ENCODE assay signal across 19 cellular contexts in the genomic region with DNA sequence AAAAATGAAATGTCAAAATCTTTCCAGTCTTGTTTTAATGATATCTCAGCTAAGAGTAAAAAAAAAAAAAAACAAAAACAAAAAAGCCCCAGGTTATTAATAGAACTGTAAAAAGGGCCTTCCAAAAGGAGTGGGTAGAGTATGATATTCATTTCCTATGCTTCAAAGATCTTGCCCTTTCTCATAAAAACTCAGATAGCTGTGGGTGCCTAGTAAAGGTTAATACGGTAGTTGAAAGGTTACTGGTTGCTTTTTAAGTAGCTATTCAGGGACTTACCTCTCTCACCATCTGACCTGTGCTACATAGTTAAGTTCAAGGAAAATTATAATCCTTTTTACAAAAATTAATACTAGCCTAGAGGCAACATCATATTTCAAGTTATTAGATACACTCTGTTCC. TPM values are rescaled to one million over a fixed set of nuclear protein-coding genes. Genes with fewer than 3 reads are reported as not detected.
DNase-seq lines count a peak whose midpoint lies in the region; ATAC-seq, FAIRE-seq and TF ChIP-seq lines count a peak whose summit lies in the region.
"Had no signal": no experiment of that assay in that cellular context is flagged by ENCODE, and none has a peak within 500 bp of the region (broad histone marks: within the 10 kb centered on the region; RNA-seq: fewer than 3 reads in every experiment).

No MANE protein-coding gene starts in this region.

- TF ChIP-seq POLR2A in H1 (IDR thresholded peaks at IDR 0.05; ENCODE audit: control extremely low read depth in 1 of 2, low read depth in 2 of 2, low read length in 2 of 2), result no peak

- H4K20me1 ChIP-seq in PC-9 (ENCODE audit: insufficient read depth) (no peaks in the 10 kb centered on the region), H1 (replicated peaks in 1 of 2; ENCODE audit: control insufficient read depth in 1 of 2, insufficient read depth in 2 of 2, low read length in 2 of 2) (peaks cover 0 to 1% of the 10 kb centered on the region in 2 experiments)
- H4K20me1 ChIP-seq: BLaER1 had no signal

- H3K27me3 ChIP-seq in PC-9 (ENCODE audit: insufficient read depth, low read depth) (peaks cover 8% of the 10 kb centered on the region; the same call in 1 of the 2 replicates), H1 (replicated peaks in 1 of 4; ENCODE audit: control insufficient read depth in 3 of 4, extremely low read depth in 1 of 4, insufficient read depth in 3 of 4, low read length in 3 of 4) (no peaks in the 10 kb centered on the region)
- H3K27me3 ChIP-seq: BLaER1 had no signal

- H3K4me3 Mint-ChIP-seq in activated CD8-positive, alpha-beta T cell treated with anti-CD3 and anti-CD28 coated beads for 36 hours, result no peak overlapping the region
- H3K4me3 Mint-ChIP-seq in activated CD8-positive, alpha-beta T cell treated with anti-CD3 and anti-CD28 coated beads, Interleukin-2, amount 10 ng/mL, durations not matched to agents 7 days and 5 days, result no peak overlapping the region
- H3K4me3 Mint-ChIP-seq: CD14-positive monocyte; CD4-positive, alpha-beta memory T cell had no signal

- no peaks in the 10 kb centered on the region for H3K23me2 ChIP-seq in H1 (ENCODE audit: low read depth, low read length)

- TSS peak; percentile 12 for BruUV-seq in PC-9 (replicated peaks; lab: Mats Ljungman, UMichigan)

- no peak overlapping the region for H2BK5ac ChIP-seq in H1 (ENCODE audit: low read depth, low read length)

- no peaks in the 10 kb centered on the region for H3K27me3 Mint-ChIP-seq in activated CD8-positive, alpha-beta T cell treated with anti-CD3 and anti-CD28 coated beads for 36 hours
- no peaks in the 10 kb centered on the region for H3K27me3 Mint-ChIP-seq in activated CD8-positive, alpha-beta T cell treated with anti-CD3 and anti-CD28 coated beads, Interleukin-2, amount 10 ng/mL, durations not matched to agents 7 days and 5 days (ENCODE audit: low read depth)
- H3K27me3 Mint-ChIP-seq: CD4-positive, alpha-beta memory T cell had no signal

- 93% methylated on average over 1 of the region's 1 CpG; no CpG with 5 or more reads in 1 of the 2 experiments for WGBS in H1 (ENCODE audit: extremely low coverage in 1 of 2, insufficient coverage in 1 of 2, insufficient read length in 1 of 2, insufficient replicate concordance in 2 of 2, low coverage in 1 of 2, low lambda C conversion rate in 2 of 2, missing lambda C conversion rate in 1 of 2), 2 experiments

- no peak overlapping the region for H2BK120ac ChIP-seq in H1 (replicated peaks; ENCODE audit: low read depth, low read length)

- ATAC-seq in activated CD8-positive, alpha-beta T cell treated with anti-CD3 and anti-CD28 coated beads for 36 hours, result peak; percentile 74
- ATAC-seq in activated CD8-positive, alpha-beta T cell treated with anti-CD3 and anti-CD28 coated beads, Interleukin-2, amount 10 ng/mL, durations not matched to agents 7 days and 5 days, result no peak
- ATAC-seq in stimulated activated naive CD8-positive, alpha-beta T cell treated with anti-CD3 and anti-CD28 coated beads, Interleukin-15, Interleukin-2, amounts not matched to agents 100 U/mL and 50 U/mL, for 24 hours, result peak; percentile 73
- ATAC-seq in GM21390 (IDR thresholded peaks at IDR 0.05; ENCODE audit: unreplicated experiment), result no peak

- H3K79me1 ChIP-seq in H1 (ENCODE audit: low read depth, low read length), result no peaks in the 10 kb centered on the region

- no peak overlapping the region for H2BK12ac ChIP-seq in H1 (ENCODE audit: low read depth, low read length)

- no peaks in the 10 kb centered on the region for H3K9me3 Mint-ChIP-seq in activated CD8-positive, alpha-beta T cell treated with anti-CD3 and anti-CD28 coated beads for 36 hours
- H3K9me3 Mint-ChIP-seq in activated CD8-positive, alpha-beta T cell treated with anti-CD3 and anti-CD28 coated beads, Interleukin-2, amount 10 ng/mL, durations not matched to agents 7 days and 5 days (ENCODE audit: insufficient read depth), result no peaks in the 10 kb centered on the region
- H3K9me3 Mint-ChIP-seq: CD14-positive monocyte; CD4-positive, alpha-beta memory T cell had no signal

- intact Hi-C loops in activated CD8-positive, alpha-beta T cell treated with anti-CD3 and anti-CD28 coated beads for 36 hours (cut with micrococcal nuclease), result no loop called here
- intact Hi-C loops in PC-9 (cut with micrococcal nuclease; ENCODE audit: unreplicated experiment), result loop anchor here (10.0 kb wide), 1 partner anchor 381 kb away; no protein-coding TSS in a partner anchor

- H3K23ac ChIP-seq in H1 (ENCODE audit: insufficient read length), result no peak overlapping the region

- H3K4me3 ChIP-seq in PC-9 (no peak overlapping the region), H1 (ENCODE audit: extremely low read depth in 1 of 4, insufficient read depth in 2 of 4, low read depth in 3 of 4, low read length in 4 of 4) (no peak overlapping the region)
- H3K4me3 ChIP-seq: BLaER1, GM23248 had no signal

- H3K18ac ChIP-seq in H1 (ENCODE audit: extremely low read depth, low read length), result no peak overlapping the region

- no peak overlapping the region for H3K27ac Mint-ChIP-seq in activated CD8-positive, alpha-beta T cell treated with anti-CD3 and anti-CD28 coated beads for 36 hours
- H3K27ac Mint-ChIP-seq in activated CD8-positive, alpha-beta T cell treated with anti-CD3 and anti-CD28 coated beads, Interleukin-2, amount 10 ng/mL, durations not matched to agents 7 days and 5 days, result no peak overlapping the region
- H3K27ac Mint-ChIP-seq: CD14-positive monocyte; CD4-positive, alpha-beta memory T cell had no signal

- TF ChIP-seq RAD21 in H1 (IDR thresholded peaks at IDR 0.05 in 1 of 2, conservative IDR thresholded peaks at IDR 0.05 in 1 of 2; ENCODE audit: low read depth in 2 of 2, low read length in 2 of 2), result no peak

- no peak for TF ChIP-seq EP300 in H1 (IDR thresholded peaks at IDR 0.05; ENCODE audit: borderline replicate concordance in 1 of 2, low read depth in 2 of 2, low read length in 2 of 2)

- H4K5ac ChIP-seq in H1 (ENCODE audit: insufficient read length, low read depth, low read length), result no peak overlapping the region

- no peak for DNase-seq in activated CD8-positive, alpha-beta T cell treated with anti-CD3 and anti-CD28 coated beads for 36 hours
- no peak for DNase-seq in activated CD8-positive, alpha-beta T cell treated with anti-CD3 and anti-CD28 coated beads, Interleukin-2, amount 10 ng/mL, durations not matched to agents 7 days and 5 days
- DNase-seq in PC-9, result no peak
- DNase-seq in H1 (ENCODE audit: low read depth in 1 of 2, low spot score in 2 of 2), result no peak
- DNase-seq in stimulated activated naive CD8-positive, alpha-beta T cell treated with anti-CD3 and anti-CD28 coated beads, Interleukin-15, Interleukin-2, amounts not matched to agents 100 U/mL and 50 U/mL, for 24 hours, result no peak
- no peak for DNase-seq in activated CD8-positive, alpha-beta memory T cell treated with anti-CD3 and anti-CD28 coated beads for 24 hours
- DNase-seq: 8988T; CD4-positive, alpha-beta memory T cell; DMS153; DMS79; GDM1; GM23248; HCEC 1CT had no signal

- H4K91ac ChIP-seq in H1 (replicated peaks; ENCODE audit: insufficient read length, low read length), result no peak overlapping the region

- H3K27ac ChIP-seq in PC-9 (no peak overlapping the region), H1 (ENCODE audit: low read depth, low read length) (no peak overlapping the region)
- H3K27ac ChIP-seq: BLaER1, GM23248 had no signal

- no peak for TF ChIP-seq CTCF in activated CD8-positive, alpha-beta T cell treated with anti-CD3 and anti-CD28 coated beads for 36 hours (IDR thresholded peaks at IDR 0.05)
- TF ChIP-seq CTCF in PC-9 (conservative IDR thresholded peaks at IDR 0.05), result no peak
- TF ChIP-seq CTCF in H1 (IDR thresholded peaks at IDR 0.05; ENCODE audit: control extremely low read depth in 1 of 3, insufficient read depth in 1 of 3, low read depth in 1 of 3, low read length in 3 of 3), result no peak

- no peak overlapping the region for H2BK15ac ChIP-seq in H1 (ENCODE audit: low read length)

- H3K9me3 ChIP-seq in PC-9 (ENCODE audit: insufficient read depth, low read depth), result no peaks in the 10 kb centered on the region
- no peaks in the 10 kb centered on the region for H3K9me3 ChIP-seq in H1 (ENCODE audit: insufficient read depth in 2 of 2, low read depth in 1 of 2, low read length in 1 of 2)
- H3K9me3 ChIP-seq: BLaER1 had no signal

- H3K4me1 ChIP-seq in PC-9 (replicated peaks; ENCODE audit: insufficient read depth) (no peaks in the 10 kb centered on the region), H1 (replicated peaks in 1 of 4; ENCODE audit: control insufficient read depth in 3 of 4, insufficient read depth in 4 of 4, low read length in 3 of 4) (no peaks in the 10 kb centered on the region)

- H2BK20ac ChIP-seq in H1 (ENCODE audit: low read length), result no peak overlapping the region

- peaks cover 4% of the 10 kb centered on the region for H3K36me3 Mint-ChIP-seq in activated CD8-positive, alpha-beta T cell treated with anti-CD3 and anti-CD28 coated beads for 36 hours (ENCODE audit: low read depth)
- peaks cover 14% of the 10 kb centered on the region for H3K36me3 Mint-ChIP-seq in activated CD8-positive, alpha-beta T cell treated with anti-CD3 and anti-CD28 coated beads, Interleukin-2, amount 10 ng/mL, durations not matched to agents 7 days and 5 days (ENCODE audit: low read depth)

- H3K4me2 ChIP-seq in PC-9 (no peak overlapping the region), H1 (ENCODE audit: insufficient read depth in 1 of 2, low read depth in 2 of 2, low read length in 2 of 2) (no peak overlapping the region)
- H3K4me2 ChIP-seq: BLaER1 had no signal

- no peak overlapping the region for H4K8ac ChIP-seq in H1 (ENCODE audit: extremely low read depth, insufficient read depth, low read length)

- H2AK5ac ChIP-seq in H1 (ENCODE audit: low read depth, low read length), result no peak overlapping the region

- no peaks in the 10 kb centered on the region for H3K9me2 ChIP-seq in PC-9 (ENCODE audit: insufficient read depth)

- no peak overlapping the region for H2AFZ ChIP-seq in PC-9
- H2AFZ ChIP-seq in H1 (ENCODE audit: low read length), result no peak overlapping the region
- H2AFZ ChIP-seq: GM23248 had no signal

- CTCF ChIA-PET in activated CD8-positive, alpha-beta T cell treated with anti-CD3 and anti-CD28 coated beads for 36 hours (lab: Charles Lee), result interaction anchor here (0.6 to 4.1 kb wide), 7 partner anchors 16 to 406 kb away, joined by 3 to 24 read pairs (median 4); no protein-coding TSS in a partner anchor
- CTCF ChIA-PET in activated CD8-positive, alpha-beta T cell treated with anti-CD3 and anti-CD28 coated beads, Interleukin-2, amount 10 ng/mL, durations not matched to agents 7 days and 5 days (lab: Charles Lee), result interaction anchor here (1.0 to 1.9 kb wide), 5 partner anchors 14 to 405 kb away, joined by 3 to 5 read pairs (median 3); no protein-coding TSS in a partner anchor
- CTCF ChIA-PET in PC-9 (lab: Charles Lee) (no interaction called here), H1 (lab: Charles Lee; ENCODE audit: partially characterized antibody) (interaction anchor here (0.6 to 4.5 kb wide), 10 partner anchors 9 to 407 kb away, joined by 3 to 37 read pairs (median 4); no protein-coding TSS in a partner anchor)

- H3F3A ChIP-seq in PC-9 (ENCODE audit: insufficient read depth, low read depth), result peaks cover 5% of the 10 kb centered on the region; the same call in 1 of the 2 replicates

- H3K56ac ChIP-seq in H1 (replicated peaks; ENCODE audit: insufficient read length, low read depth, low read length), result no peak overlapping the region

- no peak for FAIRE-seq in H1 (lab: Jason Lieb, UNC)
- FAIRE-seq: GM19239, H54 had no signal

- H3K79me2 ChIP-seq in PC-9 (ENCODE audit: low read depth) (no peaks in the 10 kb centered on the region), H1 (ENCODE audit: control insufficient read depth in 1 of 2, insufficient read depth in 2 of 2, low read length in 2 of 2) (no peaks in the 10 kb centered on the region)

- POLR2A ChIA-PET in activated CD8-positive, alpha-beta T cell treated with anti-CD3 and anti-CD28 coated beads for 36 hours (lab: Charles Lee), result interaction anchor here (1.5 kb wide), 1 partner anchor 10 kb away, joined by 5 read pairs; no protein-coding TSS in a partner anchor
- POLR2A ChIA-PET in activated CD8-positive, alpha-beta T cell treated with anti-CD3 and anti-CD28 coated beads, Interleukin-2, amount 10 ng/mL, durations not matched to agents 7 days and 5 days (lab: Charles Lee), result no interaction called here
- POLR2A ChIA-PET in PC-9 (lab: Charles Lee; ENCODE audit: unreplicated experiment) (interaction anchor here (0.6 kb wide), 1 partner anchor 62 kb away, joined by 5 read pairs; no protein-coding TSS in a partner anchor), H1 (lab: Charles Lee; ENCODE audit: partially characterized antibody) (interaction anchor here (0.6 to 2.1 kb wide), 4 partner anchors 8 to 162 kb away, joined by 3 to 10 read pairs (median 6); no protein-coding TSS in a partner anchor)

- no peak overlapping the region for H3K4ac ChIP-seq in H1 (replicated peaks; ENCODE audit: insufficient read length, low read depth, low read length)

- H3K9ac ChIP-seq in H1 (replicated peaks in 1 of 4; ENCODE audit: extremely low read depth in 1 of 4, low read depth in 3 of 4, low read length in 3 of 4), result no peak overlapping the region
- H3K9ac ChIP-seq: BLaER1, GM23248 had no signal

- peaks cover 8% of the 10 kb centered on the region for H3K4me1 Mint-ChIP-seq in activated CD8-positive, alpha-beta T cell treated with anti-CD3 and anti-CD28 coated beads for 36 hours (ENCODE audit: low read depth)
- no peaks in the 10 kb centered on the region for H3K4me1 Mint-ChIP-seq in activated CD8-positive, alpha-beta T cell treated with anti-CD3 and anti-CD28 coated beads, Interleukin-2, amount 10 ng/mL, durations not matched to agents 7 days and 5 days (ENCODE audit: low read depth)

- 0 out of 2 replicates have a peak, but pooled peaks cover 4% of the 10 kb centered on the region for H3K36me3 ChIP-seq in PC-9 (ENCODE audit: low read depth)
- peaks cover 8 to 22% (median 17%) of the 10 kb centered on the region in 4 experiments; a peak in 6 of 8 replicates for H3K36me3 ChIP-seq in H1 (ENCODE audit: control insufficient read depth in 2 of 4, insufficient read depth in 4 of 4, low read length in 3 of 4)

- no peak overlapping the region for H3K14ac ChIP-seq in H1 (ENCODE audit: insufficient read length)

RNA-seq across cellular contexts. Expression of a gene that starts 14.9 kb away (rescaled TPM):
- 10 to 100 TPM; 15.9 to 16.7 TPM for total RNA-seq in activated CD8-positive, alpha-beta T cell treated with anti-CD3 and anti-CD28 coated beads for 36 hours
- total RNA-seq in activated CD8-positive, alpha-beta T cell treated with anti-CD3 and anti-CD28 coated beads, Interleukin-2, amount 10 ng/mL, durations not matched to agents 7 days and 5 days, result 10 to 100 TPM; 15.9 to 16.1 TPM
- 12.2 and 16.2 TPM in 2 replicates for total RNA-seq in PC-9 (2021)
- 21.2 and 23.3 TPM in 2 replicates for total RNA-seq in H1 (2021; fragmentation: NEBNext Ultra II Directional; extraction: Animal tissue kit (Norgen Biotek cat#: 25700))
- 5.0 and 6.9 TPM in 2 replicates for polyA plus RNA-seq in H1 (2011; rRNA removed)
- polyA plus RNA-seq in H1 (2011; cell fraction: cytosol; rRNA removed), result 12.5 TPM
- 5.1 TPM for polyA plus RNA-seq in H1 (2011; cell fraction: nucleus; rRNA removed)
- polyA plus RNA-seq in H1 (2012, experiment 1 of 2), result 14.0 to 23.0 TPM (median 15.8 TPM) in 4 replicates
- 2.5 TPM for polyA plus RNA-seq in H1 (2012, experiment 2 of 2)
- polyA plus RNA-seq in H1 (2013, experiment 1 of 2), result 21.1 TPM
- polyA plus RNA-seq in H1 (2013, experiment 2 of 2), result 21.1 TPM
- 6.7 and 7.8 TPM in 2 replicates for polyA minus RNA-seq in H1 (2011; rRNA and poly(A)+ RNA removed)
- 7.5 TPM for polyA minus RNA-seq in H1 (2011; cell fraction: cytosol; rRNA and poly(A)+ RNA removed)
- polyA minus RNA-seq in H1 (2011; cell fraction: nucleus; rRNA and poly(A)+ RNA removed), result 7.7 TPM

RNA-seq across cellular contexts. Expression of a gene that starts 15.1 kb away (rescaled TPM):
- 10 to 100 TPM; 46.6 to 47.8 TPM for total RNA-seq in activated CD8-positive, alpha-beta T cell treated with anti-CD3 and anti-CD28 coated beads for 36 hours
- total RNA-seq in activated CD8-positive, alpha-beta T cell treated with anti-CD3 and anti-CD28 coated beads, Interleukin-2, amount 10 ng/mL, durations not matched to agents 7 days and 5 days, result 10 to 100 TPM; 38.8 to 38.9 TPM
- 18.2 and 22.4 TPM in 2 replicates for total RNA-seq in PC-9 (2021)
- 30.7 and 31.9 TPM in 2 replicates for total RNA-seq in H1 (2021; fragmentation: NEBNext Ultra II Directional; extraction: Animal tissue kit (Norgen Biotek cat#: 25700))
- polyA plus RNA-seq in H1 (2011; rRNA removed), result 5.0 and 7.1 TPM in 2 replicates
- polyA plus RNA-seq in H1 (2011; cell fraction: cytosol; rRNA removed), result 12.5 TPM
- 6.5 TPM for polyA plus RNA-seq in H1 (2011; cell fraction: nucleus; rRNA removed)
- 14.0 to 27.9 TPM (median 18.0 TPM) in 4 replicates for polyA plus RNA-seq in H1 (2012, experiment 1 of 2)
- polyA plus RNA-seq in H1 (2012, experiment 2 of 2), result 1.2 TPM
- 18.7 TPM for polyA plus RNA-seq in H1 (2013, experiment 1 of 2)
- 17.4 TPM for polyA plus RNA-seq in H1 (2013, experiment 2 of 2)
- 15.7 and 23.3 TPM in 2 replicates for polyA minus RNA-seq in H1 (2011; rRNA and poly(A)+ RNA removed)
- polyA minus RNA-seq in H1 (2011; cell fraction: cytosol; rRNA and poly(A)+ RNA removed), result 11.7 TPM
- polyA minus RNA-seq in H1 (2011; cell fraction: nucleus; rRNA and poly(A)+ RNA removed), result 18.0 TPM

RNA-seq across cellular contexts. Expression of a gene that starts 24.1 kb away (rescaled TPM):
- not detected for total RNA-seq in activated CD8-positive, alpha-beta T cell treated with anti-CD3 and anti-CD28 coated beads for 36 hours
- not detected for total RNA-seq in activated CD8-positive, alpha-beta T cell treated with anti-CD3 and anti-CD28 coated beads, Interleukin-2, amount 10 ng/mL, durations not matched to agents 7 days and 5 days
- not detected in 2 replicates for total RNA-seq in PC-9 (2021)
- 2.0 and 2.8 TPM in 2 replicates for total RNA-seq in H1 (2021; fragmentation: NEBNext Ultra II Directional; extraction: Animal tissue kit (Norgen Biotek cat#: 25700))
- 1.0 and 1.1 TPM in 2 replicates for polyA plus RNA-seq in H1 (2011; rRNA removed)
- polyA plus RNA-seq in H1 (2011; cell fraction: cytosol; rRNA removed), result 1.8 TPM
- 0.63 TPM for polyA plus RNA-seq in H1 (2011; cell fraction: nucleus; rRNA removed)
- polyA plus RNA-seq in H1 (2012, experiment 1 of 2), result 2.9 to 3.9 TPM (median 3.4 TPM) in 4 replicates
- 0.47 TPM for polyA plus RNA-seq in H1 (2012, experiment 2 of 2)
- 4.8 TPM for polyA plus RNA-seq in H1 (2013, experiment 1 of 2)
- polyA plus RNA-seq in H1 (2013, experiment 2 of 2), result 5.4 TPM
- polyA minus RNA-seq in H1 (2011; rRNA and poly(A)+ RNA removed), result 0.32 and 0.35 TPM in 2 replicates
- 0.88 TPM for polyA minus RNA-seq in H1 (2011; cell fraction: cytosol; rRNA and poly(A)+ RNA removed)
- polyA minus RNA-seq in H1 (2011; cell fraction: nucleus; rRNA and poly(A)+ RNA removed), result 1.2 TPM
- total RNA-seq: HT-29 had no signal
- polyA plus RNA-seq: CD14-positive monocyte had no signal

Comparison
In these comparisons a context has a peak if more than half of its experiments do, and no peak if none do; other contexts are left out.
1. ATAC-seq: peak in activated CD8-positive, alpha-beta T cell treated with anti-CD3 and anti-CD28 coated beads for 36 hours (single experiment) and stimulated activated naive CD8-positive, alpha-beta T cell treated with anti-CD3 and anti-CD28 coated beads, Interleukin-15, Interleukin-2, amounts not matched to agents 100 U/mL and 50 U/mL, for 24 hours (single experiment); none in activated CD8-positive, alpha-beta T cell treated with anti-CD3 and anti-CD28 coated beads, Interleukin-2, amount 10 ng/mL, durations not matched to agents 7 days and 5 days (single experiment) and GM21390 (single experiment).